In the genomic region with DNA sequence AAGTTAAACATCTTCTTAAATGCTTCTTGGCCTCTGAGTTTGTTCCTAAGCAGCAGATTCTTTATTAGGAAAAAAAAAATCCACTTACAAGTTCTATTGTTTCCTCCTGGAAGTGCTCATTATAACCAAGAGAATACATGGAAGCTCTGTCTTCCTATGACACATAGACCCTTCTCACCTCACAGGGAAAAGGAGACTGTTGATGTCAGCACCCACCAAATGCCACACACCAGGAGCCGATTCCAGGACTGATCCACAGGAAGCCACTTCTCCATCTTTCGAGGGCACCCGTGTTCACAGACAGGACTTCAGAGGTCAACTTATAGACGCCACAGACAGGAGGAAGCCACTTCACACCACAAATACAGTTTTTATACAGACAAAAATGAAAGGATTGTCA, we compare ENCODE assay signal across 1 cellular context.
TF ChIP-seq lines count a peak whose summit lies in the region.

No MANE protein-coding gene starts in this region.

TF ChIP-seq in endothelial cell of umbilical vein, 7 proteins besides CTCF, POLR2A, EP300 and RAD21 (continued from another document):
- TF ChIP-seq POLR2AphosphoS5 (IDR thresholded peaks at IDR 0.05; ENCODE audit: insufficient read depth, low read depth, low read length) (peak; percentile 88), EZH2 (IDR thresholded peaks at IDR 0.05; ENCODE audit: borderline replicate concordance, low read depth, low read length, severe bottlenecking) (no peak), GATA2 (IDR thresholded peaks at IDR 0.05; ENCODE audit: insufficient read depth, insufficient read length, low read depth, low read length) (peak; percentile 73), JUN (IDR thresholded peaks at IDR 0.05; ENCODE audit: borderline replicate concordance, insufficient read depth, insufficient read length, low read depth) (peak; percentile 92), FOS (IDR thresholded peaks at IDR 0.05; ENCODE audit: borderline replicate concordance, insufficient read depth, low read length) (peak; percentile 83)
TF ChIP-seq in endothelial cell of umbilical vein: peak in this region for 4.
